Comparison of ENCODE assay signal across 9 cellular contexts in genomic region chr3:15319575-15319974, GRCh38. TPM values are rescaled to one million over a fixed set of nuclear protein-coding genes. Genes with fewer than 3 reads are reported as not detected.
DNase-seq lines count a peak whose midpoint lies in the region; ATAC-seq and TF ChIP-seq lines count a peak whose summit lies in the region.
"Had no signal": no experiment of that assay in that cellular context is flagged by ENCODE, and none has a peak within 500 bp of the region (broad histone marks: within the 10 kb centered on the region; RNA-seq: fewer than 3 reads in every experiment).

No MANE protein-coding gene starts in this region.

- H3K27me3 Mint-ChIP-seq in MCF 10A (ENCODE audit: insufficient read depth, unreplicated experiment): no peaks in the 10 kb centered on the region
- H3K27me3 Mint-ChIP-seq in central memory CD8-positive, alpha-beta T cell: no peaks in the 10 kb centered on the region

- H3K36me3 ChIP-seq in breast epithelium (no peaks in the 10 kb centered on the region), mucosa of descending colon (ENCODE audit: low read depth) (no peaks in the 10 kb centered on the region), uterus (no peaks in the 10 kb centered on the region)
- H3K36me3 ChIP-seq: BLaER1 had no signal

- peaks cover 18% of the 10 kb centered on the region for H3K4me1 Mint-ChIP-seq in MCF 10A (ENCODE audit: insufficient read depth, unreplicated experiment)
- peaks cover 52% of the 10 kb centered on the region for H3K4me1 Mint-ChIP-seq in central memory CD8-positive, alpha-beta T cell

- H3K36me3 Mint-ChIP-seq in MCF 10A (ENCODE audit: insufficient read depth, unreplicated experiment): no peaks in the 10 kb centered on the region
- peaks cover 9% of the 10 kb centered on the region for H3K36me3 Mint-ChIP-seq in central memory CD8-positive, alpha-beta T cell (ENCODE audit: insufficient read depth)

- no peak for DNase-seq in breast epithelium (ENCODE audit: low spot score in 2 of 2)
- DNase-seq in MCF 10A (ENCODE audit: unreplicated experiment): no peak
- no peak for DNase-seq in central memory CD8-positive, alpha-beta T cell (ENCODE audit: low spot score in 2 of 2)
- peak in 1 of 3 donors; percentile 53 for DNase-seq in mucosa of descending colon
- peak; percentile 64 to 73 for DNase-seq in uterus
- no peak for DNase-seq in stimulated activated CD4-positive, alpha-beta T cell treated with anti-CD3 and anti-CD28 coated beads, Interleukin-4, amount 100 ng/mL, for 4 hours
- DNase-seq in foreskin melanocyte: no peak

- no peaks in the 10 kb centered on the region for H3K9me3 Mint-ChIP-seq in MCF 10A (ENCODE audit: unreplicated experiment)
- no peaks in the 10 kb centered on the region for H3K9me3 Mint-ChIP-seq in central memory CD8-positive, alpha-beta T cell

- CTCF ChIA-PET in MCF 10A (lab: Yijun Ruan, JAX): interaction anchor here (0.7 to 2.6 kb wide), 7 partner anchors 10 to 488 kb away, joined by 3 to 24 read pairs (median 4); partner anchors contain the start of gene SH3BP5

- H3K4me1 ChIP-seq in breast epithelium (peaks cover 3 to 33% of the 10 kb centered on the region in 2 donors), mucosa of descending colon (ENCODE audit: low read depth) (no peaks in the 10 kb centered on the region), uterus (peaks cover 21 to 33% of the 10 kb centered on the region in 2 donors)

- BruUV-seq in MCF 10A (replicated peaks; lab: Mats Ljungman, UMichigan): no TSS peak

- H3K9me3 ChIP-seq in breast epithelium: no peaks in the 10 kb centered on the region
- no peaks in the 10 kb centered on the region for H3K9me3 ChIP-seq in mucosa of descending colon
- H3K9me3 ChIP-seq in uterus: no peaks in the 10 kb centered on the region
- H3K9me3 ChIP-seq: BLaER1 had no signal

- TF ChIP-seq POLR2A in breast epithelium (IDR thresholded peaks at IDR 0.05): no peak
- TF ChIP-seq POLR2A in uterus (IDR thresholded peaks at IDR 0.05): no peak

- POLR2A ChIA-PET in MCF 10A (lab: Yijun Ruan, JAX): interaction anchor here (0.6 to 3.2 kb wide), 13 partner anchors 9 to 376 kb away, joined by 3 to 29 read pairs (median 4); partner anchors contain the start of genes CAPN7, RBSN and SH3BP5

- H3K4me3 Mint-ChIP-seq in MCF 10A (ENCODE audit: unreplicated experiment): no peak overlapping the region
- peak overlapping the region; percentile 30 for H3K4me3 Mint-ChIP-seq in central memory CD8-positive, alpha-beta T cell

- H3K27ac ChIP-seq in breast epithelium (peak overlapping the region; percentile 68 to 92), uterus (peak overlapping the region; percentile 93 to 97)
- H3K27ac ChIP-seq: BLaER1 had no signal

- intact Hi-C loops in breast epithelium (cut with DNase I; ENCODE audit: low total_unique reads) (no loop called here), MCF 10A (cut with micrococcal nuclease) (no loop called here), mucosa of descending colon (cut with DNase I, micrococcal nuclease) (no loop called here), uterus (cut with DNase I; ENCODE audit: low total_unique reads) (no loop called here)

- H3K27me3 ChIP-seq in breast epithelium (no peaks in the 10 kb centered on the region), uterus (no peaks in the 10 kb centered on the region)
- H3K27me3 ChIP-seq: BLaER1 had no signal

- H3K4me3 ChIP-seq in breast epithelium: no peak overlapping the region
- no peak overlapping the region for H3K4me3 ChIP-seq in mucosa of descending colon
- H3K4me3 ChIP-seq in uterus: no peak overlapping the region
- H3K4me3 ChIP-seq: BLaER1 had no signal

- no peak for ATAC-seq in central memory CD8-positive, alpha-beta T cell (replicated peaks; ENCODE audit: extremely low read depth, poor library complexity, severe bottlenecking)
- peak; percentile 50 for ATAC-seq in mucosa of descending colon
- no peak for ATAC-seq in GM18858 (IDR thresholded peaks at IDR 0.05; ENCODE audit: unreplicated experiment)

- H3K27ac Mint-ChIP-seq in MCF 10A (ENCODE audit: low read depth, unreplicated experiment): no peak overlapping the region
- H3K27ac Mint-ChIP-seq in central memory CD8-positive, alpha-beta T cell (ENCODE audit: low read depth): no peak overlapping the region

- TF ChIP-seq CTCF in breast epithelium (IDR thresholded peaks at IDR 0.05) (no peak), MCF 10A (IDR thresholded peaks at IDR 0.05; ENCODE audit: unreplicated experiment) (no peak), mucosa of descending colon (IDR thresholded peaks at IDR 0.05) (no peak), uterus (IDR thresholded peaks at IDR 0.05) (no peak)

RNA-seq across cellular contexts. Expression of gene SH3BP5, which starts 12.8 kb away (rescaled TPM):
- 10 to 100 TPM; 56.9 to 96.2 (median 83.2) TPM for total RNA-seq in breast epithelium
- 8.4 and 8.8 TPM in 2 replicates for total RNA-seq in MCF 10A (2022)
- total RNA-seq in mucosa of descending colon: 10 to 100 TPM in 2 of 3 donors, 1 to 10 TPM in 1; 5.9 to 20.8 (median 10.9) TPM
- 100 to 1,000 TPM in 1 of 4 donors, 10 to 100 TPM in 3; 58.8 to 154 (median 75.5) TPM for total RNA-seq in uterus

Comparison
In these comparisons a context has a peak if more than half of its experiments do, and no peak if none do; other contexts are left out.
1. DNase-seq: peak in uterus (2 of 2); none in breast epithelium (0 of 2), MCF 10A (single experiment), central memory CD8-positive, alpha-beta T cell (0 of 2), stimulated activated CD4-positive, alpha-beta T cell treated with anti-CD3 and anti-CD28 coated beads, Interleukin-4, amount 100 ng/mL, for 4 hours (0 of 2) and foreskin melanocyte (single experiment).